Comparison of ENCODE assay signal across 10 cellular contexts in genomic region chr7:15015545-15016314, GRCh38.
A peak's percentile ranks its signal among the peaks of the same experiment; 100 is the strongest.
DNase-seq lines count a peak whose midpoint lies in the region; ATAC-seq and TF ChIP-seq lines count a peak whose summit lies in the region.
"Had no signal": no experiment of that assay in that cellular context is flagged by ENCODE, and none has a peak within 500 bp of the region (broad histone marks: within the 10 kb centered on the region; RNA-seq: fewer than 3 reads in every experiment).

No MANE protein-coding gene starts in this region.

- no peak for DNase-seq in activated CD8-positive, alpha-beta memory T cell treated with anti-CD3 and anti-CD28 coated beads, Interleukin-2, amount 10 ng/mL, durations not matched to agents 7 days and 5 days
- no peak for DNase-seq in activated CD8-positive, alpha-beta memory T cell treated with anti-CD3 and anti-CD28 coated beads, Interleukin-2, amount 50 U/mL, for 4 hours
- DNase-seq in Kasumi-1 (lab: John Stamatoyannopoulos, UW) = peak; percentile 10 to 29
- DNase-seq in coronary artery (ENCODE audit: low spot score) = no peak
- DNase-seq in left lung = no peak
- DNase-seq in upper lobe of left lung = peak in 1 of 2 donors; percentile 23

- no peak overlapping the region for H3K27ac Mint-ChIP-seq in activated CD8-positive, alpha-beta memory T cell treated with anti-CD3 and anti-CD28 coated beads, Interleukin-2, amount 10 ng/mL, durations not matched to agents 7 days and 5 days
- H3K27ac Mint-ChIP-seq: CD8-positive, alpha-beta memory T cell; naive thymus-derived CD4-positive, alpha-beta T cell had no signal

- H3K36me3 ChIP-seq in HEK293 (ENCODE audit: control insufficient read depth in 2 of 2, insufficient read depth in 1 of 2, low read length in 2 of 2) (no peaks in the 10 kb centered on the region), OCI-LY1 (ENCODE audit: insufficient read depth, low read length) (no peaks in the 10 kb centered on the region), left lung (no peaks in the 10 kb centered on the region), upper lobe of left lung (no peaks in the 10 kb centered on the region)

- H3K4me1 Mint-ChIP-seq in activated CD8-positive, alpha-beta memory T cell treated with anti-CD3 and anti-CD28 coated beads, Interleukin-2, amount 10 ng/mL, durations not matched to agents 7 days and 5 days = no peaks in the 10 kb centered on the region
- H3K4me1 Mint-ChIP-seq: CD8-positive, alpha-beta memory T cell; naive thymus-derived CD4-positive, alpha-beta T cell had no signal

- no peak overlapping the region for H3K27ac ChIP-seq in HEK293 (ENCODE audit: extremely low read depth, low read depth, low read length)
- H3K27ac ChIP-seq in OCI-LY1 (ENCODE audit: low read depth, low read length, poor library complexity, severe bottlenecking) = no peak overlapping the region
- H3K27ac ChIP-seq in coronary artery = no peak overlapping the region
- no peak overlapping the region for H3K27ac ChIP-seq in left lung
- no peak overlapping the region for H3K27ac ChIP-seq in upper lobe of left lung

- no peaks in the 10 kb centered on the region for H3K36me3 Mint-ChIP-seq in activated CD8-positive, alpha-beta memory T cell treated with anti-CD3 and anti-CD28 coated beads, Interleukin-2, amount 10 ng/mL, durations not matched to agents 7 days and 5 days
- H3K36me3 Mint-ChIP-seq: CD8-positive, alpha-beta memory T cell; naive thymus-derived CD4-positive, alpha-beta T cell had no signal

- peak; percentile 60 for ATAC-seq in activated CD8-positive, alpha-beta memory T cell treated with anti-CD3 and anti-CD28 coated beads, Interleukin-2, amount 10 ng/mL, durations not matched to agents 7 days and 5 days
- peak; percentile 99 for ATAC-seq in left lung
- peak; percentile 83 to 85 for ATAC-seq in upper lobe of left lung (ENCODE audit: low FRiP score in 2 of 2)
- ATAC-seq: naive thymus-derived CD4-positive, alpha-beta T cell had no signal

- no peaks in the 10 kb centered on the region for H3K79me2 ChIP-seq in OCI-LY1 (ENCODE audit: insufficient read depth, low read length)

- H4K20me1 ChIP-seq in OCI-LY1 (ENCODE audit: insufficient read depth, low read length) = no peaks in the 10 kb centered on the region

- no peaks in the 10 kb centered on the region for H3K9me2 ChIP-seq in OCI-LY1 (ENCODE audit: low read depth, low read length)

- WGBS in upper lobe of left lung, 2 donors = 29 to 31% methylated on average over 8 of the region's 8 CpGs

- H3K9ac ChIP-seq in OCI-LY1 (ENCODE audit: low read length) = no peak overlapping the region

- POLR2A ChIA-PET in HEK293 (lab: Yijun Ruan, JAX) = interaction anchor here (0.6 kb wide), 1 partner anchor 112 kb away, joined by 3 read pairs; no protein-coding TSS in a partner anchor

- H3K27me3 ChIP-seq in OCI-LY1 (ENCODE audit: insufficient read depth, low read length) (no peaks in the 10 kb centered on the region), left lung (no peaks in the 10 kb centered on the region), upper lobe of left lung (no peaks in the 10 kb centered on the region)

- intact Hi-C loops in left lung (cut with DNase I) = loop anchor here in 1 of 2 donors (10.0 kb wide), 1 partner anchor 301 kb away; no protein-coding TSS in a partner anchor

- CTCF ChIA-PET in activated CD8-positive, alpha-beta memory T cell treated with anti-CD3 and anti-CD28 coated beads, Interleukin-2, amount 10 ng/mL, durations not matched to agents 7 days and 5 days (lab: Charles Lee) = interaction anchor here (0.7 to 1.8 kb wide), 8 partner anchors 8 to 300 kb away, joined by 3 to 11 read pairs (median 3); no protein-coding TSS in a partner anchor
- CTCF ChIA-PET in HEK293 (lab: Yijun Ruan, JAX) = interaction anchor here (0.5 to 1.9 kb wide), 20 partner anchors 8 to 456 kb away, joined by 3 to 13 read pairs (median 4); no protein-coding TSS in a partner anchor

- no peaks in the 10 kb centered on the region for H3F3A ChIP-seq in OCI-LY1 (ENCODE audit: insufficient read depth, low read length)

- TF ChIP-seq CTCF in HEK293 (tag by site-specific recombination; IDR thresholded peaks at IDR 0.05) (no peak), OCI-LY1 (IDR thresholded peaks at IDR 0.05; ENCODE audit: low read length) (peak; percentile 77), coronary artery (IDR thresholded peaks at IDR 0.05) (peak; percentile 64), left lung (IDR thresholded peaks at IDR 0.05) (peak in 1 of 2 donors; percentile 50), upper lobe of left lung (IDR thresholded peaks at IDR 0.05) (peak in 4 of 6 experiments; percentile 37 to 46 (median 42))

- H3K4me1 ChIP-seq in HEK293 (ENCODE audit: control insufficient read depth, insufficient read depth, low read length) (no peaks in the 10 kb centered on the region), OCI-LY1 (ENCODE audit: insufficient read depth, low read length, severe bottlenecking) (peaks cover 3% of the 10 kb centered on the region), left lung (no peaks in the 10 kb centered on the region), upper lobe of left lung (peaks cover 0 to 2% (median 0%) of the 10 kb centered on the region in 4 donors)

- no peaks in the 10 kb centered on the region for H3K9me3 Mint-ChIP-seq in activated CD8-positive, alpha-beta memory T cell treated with anti-CD3 and anti-CD28 coated beads, Interleukin-2, amount 10 ng/mL, durations not matched to agents 7 days and 5 days (ENCODE audit: low read depth)

- H3K4me2 ChIP-seq in OCI-LY1 (ENCODE audit: low read length) = peak overlapping the region; percentile 25; the same call in 1 of the 2 replicates

- no peak for TF ChIP-seq POLR2A in upper lobe of left lung (IDR thresholded peaks at IDR 0.05)

- H3K9me3 ChIP-seq in HEK293 (ENCODE audit: control insufficient read depth, insufficient read depth, low read depth, low read length) (no peaks in the 10 kb centered on the region), OCI-LY1 (ENCODE audit: low read length) (no peaks in the 10 kb centered on the region), left lung (no peaks in the 10 kb centered on the region), upper lobe of left lung (no peaks in the 10 kb centered on the region)

- H3K4me3 Mint-ChIP-seq in activated CD8-positive, alpha-beta memory T cell treated with anti-CD3 and anti-CD28 coated beads, Interleukin-2, amount 10 ng/mL, durations not matched to agents 7 days and 5 days = no peak overlapping the region
- H3K4me3 Mint-ChIP-seq: CD8-positive, alpha-beta memory T cell; naive thymus-derived CD4-positive, alpha-beta T cell had no signal

- no peaks in the 10 kb centered on the region for H3K27me3 Mint-ChIP-seq in activated CD8-positive, alpha-beta memory T cell treated with anti-CD3 and anti-CD28 coated beads, Interleukin-2, amount 10 ng/mL, durations not matched to agents 7 days and 5 days
- H3K27me3 Mint-ChIP-seq: CD8-positive, alpha-beta memory T cell; naive thymus-derived CD4-positive, alpha-beta T cell had no signal

- no peak overlapping the region; the same call in 1 of the 2 replicates for H2AFZ ChIP-seq in OCI-LY1 (ENCODE audit: low read length)

- H3K4me3 ChIP-seq in HEK293 (ENCODE audit: low read depth, low read length) = peak overlapping the region; percentile 18
- no peak overlapping the region for H3K4me3 ChIP-seq in OCI-LY1 (ENCODE audit: low read depth, low read length, poor library complexity, severe bottlenecking)
- H3K4me3 ChIP-seq in coronary artery = peak overlapping the region; percentile 36
- no peak overlapping the region for H3K4me3 ChIP-seq in left lung
- H3K4me3 ChIP-seq in upper lobe of left lung = peak overlapping the region in 2 of 4 donors; percentile 20 to 25

- TF ChIP-seq EP300 in upper lobe of left lung (IDR thresholded peaks at IDR 0.05) = no peak

TF ChIP-seq in HEK293, 187 proteins besides CTCF, POLR2A, EP300 and RAD21 (continues in another document):
- peak; percentile 51 for TF ChIP-seq ZNF654 (tag by site-specific recombination; IDR thresholded peaks at IDR 0.05; ENCODE audit: low read depth)
- TF ChIP-seq ZNF518A (tag by site-specific recombination; conservative IDR thresholded peaks at IDR 0.05; ENCODE audit: low read depth) = no peak

Comparison
In these comparisons a context has a peak if more than half of its experiments do, and no peak if none do; other contexts are left out.
1. DNase-seq: peak in Kasumi-1 (2 of 2); none in activated CD8-positive, alpha-beta memory T cell treated with anti-CD3 and anti-CD28 coated beads, Interleukin-2, amount 10 ng/mL, durations not matched to agents 7 days and 5 days (single experiment), activated CD8-positive, alpha-beta memory T cell treated with anti-CD3 and anti-CD28 coated beads, Interleukin-2, amount 50 U/mL, for 4 hours (single experiment), coronary artery (single experiment) and left lung (0 of 2).
2. H3K4me3 ChIP-seq: peak in HEK293 (single experiment) and coronary artery (single experiment); none in OCI-LY1 (single experiment) and left lung (0 of 2).
3. Peak in every context shown above with its lines, with median percentiles within 50 percentile points of each other: ATAC-seq.